Comparison of ENCODE assay signal across 10 cellular contexts in genomic region chr12:108815875-108816594, GRCh38. TPM values are rescaled to one million over a fixed set of nuclear protein-coding genes. Genes with fewer than 3 reads are reported as not detected.
DNase-seq lines count a peak whose midpoint lies in the region; ATAC-seq, FAIRE-seq and TF ChIP-seq lines count a peak whose summit lies in the region.
"Had no signal": no experiment of that assay in that cellular context is flagged by ENCODE, and none has a peak within 500 bp of the region (broad histone marks: within the 10 kb centered on the region; RNA-seq: fewer than 3 reads in every experiment).

No MANE protein-coding gene starts in this region.

- CTCF ChIA-PET in Caco-2 (lab: Charles Lee) = interaction anchor here (0.6 kb wide), 1 partner anchor 274 kb away, joined by 3 read pairs; no protein-coding TSS in a partner anchor
- CTCF ChIA-PET in activated CD4-positive, alpha-beta memory T cell treated with anti-CD3 and anti-CD28 coated beads for 36 hours (lab: Charles Lee) = interaction anchor here (1.2 to 1.5 kb wide), 2 partner anchors 12 to 151 kb away, joined by 3 to 4 read pairs; no protein-coding TSS in a partner anchor

- H3K4me3 ChIP-seq in Caco-2 (ENCODE audit: low read depth, low read length) (no peak overlapping the region), small intestine (ENCODE audit: low read depth in 1 of 2, low read length in 2 of 2) (no peak overlapping the region)

- H3K9me3 Mint-ChIP-seq in Caco-2 (ENCODE audit: unreplicated experiment) = no peaks in the 10 kb centered on the region
- H3K9me3 Mint-ChIP-seq in activated CD4-positive, alpha-beta memory T cell treated with anti-CD3 and anti-CD28 coated beads for 36 hours = no peaks in the 10 kb centered on the region
- no peaks in the 10 kb centered on the region for H3K9me3 Mint-ChIP-seq in osteocyte (ENCODE audit: unreplicated experiment)

- peaks cover 18% of the 10 kb centered on the region for H3K36me3 Mint-ChIP-seq in Caco-2 (ENCODE audit: insufficient read depth, unreplicated experiment)
- H3K36me3 Mint-ChIP-seq in activated CD4-positive, alpha-beta memory T cell treated with anti-CD3 and anti-CD28 coated beads for 36 hours = peaks cover 13% of the 10 kb centered on the region
- H3K36me3 Mint-ChIP-seq in osteocyte (ENCODE audit: unreplicated experiment) = peaks cover 59% of the 10 kb centered on the region

- POLR2A ChIA-PET in Caco-2 (lab: Charles Lee) = no interaction called here
- POLR2A ChIA-PET in activated CD4-positive, alpha-beta memory T cell treated with anti-CD3 and anti-CD28 coated beads for 36 hours (lab: Charles Lee) = no interaction called here

- intact Hi-C loops in Caco-2 (cut with micrococcal nuclease; ENCODE audit: unreplicated experiment) = no loop called here
- intact Hi-C loops in activated CD4-positive, alpha-beta memory T cell treated with anti-CD3 and anti-CD28 coated beads for 36 hours (cut with micrococcal nuclease) = no loop called here

- BruUV-seq in Caco-2 (replicated peaks; lab: Mats Ljungman, UMichigan) = no TSS peak

- H3K27ac ChIP-seq in small intestine (ENCODE audit: low read depth in 1 of 2, low read length in 1 of 2) = peak overlapping the region in 1 of 2 donors; percentile 22

- FAIRE-seq in small intestine (lab: Jason Lieb, UNC) = no peak
- FAIRE-seq: TTC549 had no signal

- no peaks in the 10 kb centered on the region; the same call in none of the 2 replicates for H3K36me3 ChIP-seq in Caco-2 (ENCODE audit: control insufficient read depth, insufficient read depth, low read length)
- H3K36me3 ChIP-seq in small intestine (ENCODE audit: control insufficient read depth in 2 of 2, insufficient read depth in 2 of 2, low read length in 2 of 2) = peaks cover 8 to 17% of the 10 kb centered on the region in 2 donors

- H3K4me1 ChIP-seq in Caco-2 (no peaks in the 10 kb centered on the region), small intestine (ENCODE audit: control insufficient read depth in 2 of 2, insufficient read depth in 1 of 2, low read depth in 1 of 2, low read length in 1 of 2) (no peaks in the 10 kb centered on the region)

- no peak overlapping the region for H3K4me3 Mint-ChIP-seq in Caco-2 (ENCODE audit: unreplicated experiment)
- H3K4me3 Mint-ChIP-seq in activated CD4-positive, alpha-beta memory T cell treated with anti-CD3 and anti-CD28 coated beads for 36 hours = no peak overlapping the region
- no peak overlapping the region for H3K4me3 Mint-ChIP-seq in osteocyte (ENCODE audit: unreplicated experiment)

- H3K4me1 Mint-ChIP-seq in Caco-2 (ENCODE audit: low read depth, unreplicated experiment) (peaks cover 10% of the 10 kb centered on the region), osteocyte (ENCODE audit: unreplicated experiment) (peaks cover 37% of the 10 kb centered on the region)
- peaks cover 3% of the 10 kb centered on the region for H3K4me1 Mint-ChIP-seq in activated CD4-positive, alpha-beta memory T cell treated with anti-CD3 and anti-CD28 coated beads for 36 hours (ENCODE audit: low read depth)

- H3K27me3 Mint-ChIP-seq in Caco-2 (ENCODE audit: insufficient read depth, unreplicated experiment) (no peaks in the 10 kb centered on the region), osteocyte (ENCODE audit: unreplicated experiment) (no peaks in the 10 kb centered on the region)
- H3K27me3 Mint-ChIP-seq in activated CD4-positive, alpha-beta memory T cell treated with anti-CD3 and anti-CD28 coated beads for 36 hours = no peaks in the 10 kb centered on the region

- no peak for DNase-seq in Caco-2
- DNase-seq in activated CD4-positive, alpha-beta memory T cell treated with anti-CD3 and anti-CD28 coated beads for 36 hours = no peak
- no peak for DNase-seq in osteocyte (ENCODE audit: extremely low spot score, unreplicated experiment)
- DNase-seq in activated CD4-positive, alpha-beta T cell treated with anti-CD3 and anti-CD28 coated beads for 4 hours = no peak
- no peak for DNase-seq in NCI-H1436 (lab: John Stamatoyannopoulos, UW)
- DNase-seq in small intestine = no peak
- DNase-seq: activated effector memory CD4-positive, alpha-beta T cell treated with anti-CD3 and anti-CD28 coated beads, Interleukin-2, amount 50 U/mL, for 16 hours had no signal

- no peaks in the 10 kb centered on the region for H3K9me3 ChIP-seq in Caco-2
- H3K9me3 ChIP-seq in small intestine (ENCODE audit: control insufficient read depth, low read depth) = no peaks in the 10 kb centered on the region

- whole genome bisulfite sequencing in small intestine, 3 donors = 88 to 92% (median 92%) methylated on average over 10 of the region's 10 CpGs

- TF ChIP-seq CTCF in Caco-2 (IDR thresholded peaks at IDR 0.05; ENCODE audit: insufficient read depth in 1 of 2, low read depth in 1 of 2, low read length in 1 of 2, severe bottlenecking in 1 of 2, unreplicated experiment in 1 of 2) (no peak), osteocyte (IDR thresholded peaks at IDR 0.05) (no peak)

- peak; percentile 62 for ATAC-seq in esophagus mucosa
- no peak for ATAC-seq in HG03469 (IDR thresholded peaks at IDR 0.05; ENCODE audit: unreplicated experiment)

- H3K27ac Mint-ChIP-seq in Caco-2 (ENCODE audit: unreplicated experiment) (peak overlapping the region; percentile 11), osteocyte (ENCODE audit: unreplicated experiment) (peak overlapping the region; percentile 79)
- peak overlapping the region; percentile 31 for H3K27ac Mint-ChIP-seq in activated CD4-positive, alpha-beta memory T cell treated with anti-CD3 and anti-CD28 coated beads for 36 hours

- no peaks in the 10 kb centered on the region for H3K27me3 ChIP-seq in Caco-2 (replicated peaks; ENCODE audit: control insufficient read depth, insufficient read depth, low read length)
- no peaks in the 10 kb centered on the region for H3K27me3 ChIP-seq in small intestine (ENCODE audit: control insufficient read depth in 2 of 2, insufficient read depth in 2 of 2, low read length in 2 of 2)

RNA-seq across cellular contexts. Expression of gene SSH1, which starts 41.3 kb away (rescaled TPM):
- total RNA-seq in Caco-2 (2022) = 26.0 and 27.7 TPM in 2 replicates
- 10 to 100 TPM; 27.4 to 30.2 TPM for total RNA-seq in activated CD4-positive, alpha-beta memory T cell treated with anti-CD3 and anti-CD28 coated beads for 36 hours
- total RNA-seq in esophagus mucosa = 16.0 TPM
- total RNA-seq in osteocyte = 96.9 and 109 TPM in 2 replicates
- polyA plus RNA-seq in small intestine = 1 to 10 TPM; 1.6 to 7.0 (median 2.2) TPM

Comparison
In these comparisons a context has a peak if more than half of its experiments do, and no peak if none do; other contexts are left out.
1. H3K27ac Mint-ChIP-seq: peak in every context shown above with its lines; median percentile 79 in osteocyte; 31 in activated CD4-positive, alpha-beta memory T cell treated with anti-CD3 and anti-CD28 coated beads for 36 hours; 11 in Caco-2.